Comparison of ENCODE assay signal across 18 cellular contexts in genomic region chr17:27959382-27959709, GRCh38.
DNase-seq lines count a peak whose midpoint lies in the region; ATAC-seq and TF ChIP-seq lines count a peak whose summit lies in the region.
"Had no signal": no experiment of that assay in that cellular context is flagged by ENCODE, and none has a peak within 500 bp of the region (broad histone marks: within the 10 kb centered on the region; RNA-seq: fewer than 3 reads in every experiment).

No MANE protein-coding gene starts in this region.

- ATAC-seq in HG03095 (IDR thresholded peaks at IDR 0.05; ENCODE audit: unreplicated experiment) (no peak), HG03175 (IDR thresholded peaks at IDR 0.05; ENCODE audit: unreplicated experiment) (no peak)
- ATAC-seq: PC-3 had no signal

- H3K27ac ChIP-seq in HEK293 (ENCODE audit: extremely low read depth, low read depth, low read length) = no peak overlapping the region
- H3K27ac ChIP-seq: C4-2B, HL-60, KMS-11, SJSA1 had no signal

- H3K36me3 ChIP-seq in HEK293 (ENCODE audit: control insufficient read depth in 2 of 2, insufficient read depth in 1 of 2, low read length in 2 of 2) = no peaks in the 10 kb centered on the region
- H3K36me3 ChIP-seq: HAP-1, SJSA1 had no signal

- CTCF ChIA-PET in HEK293 (lab: Yijun Ruan, JAX) = interaction anchor here (0.6 to 1.6 kb wide), 3 partner anchors 10 to 293 kb away, joined by 4 read pairs; no protein-coding TSS in a partner anchor

- peaks cover 6% of the 10 kb centered on the region; the same call in 1 of the 2 replicates for H3K4me1 ChIP-seq in HEK293 (ENCODE audit: control insufficient read depth, insufficient read depth, low read length)
- H3K4me1 ChIP-seq: HAP-1, SJSA1 had no signal

- POLR2A ChIA-PET in HEK293 (lab: Yijun Ruan, JAX) = no interaction called here

- H3K4me3 ChIP-seq in HEK293 (ENCODE audit: low read depth, low read length) (no peak overlapping the region), choroid plexus epithelial cell (ENCODE audit: low read depth, low read length) (no peak overlapping the region)
- H3K4me3 ChIP-seq: HAP-1, SJSA1 had no signal

- TF ChIP-seq CTCF in HEK293 (tag by site-specific recombination; IDR thresholded peaks at IDR 0.05) (no peak), choroid plexus epithelial cell (conservative IDR thresholded peaks at IDR 0.05; ENCODE audit: low read depth, low read length) (no peak)

- no peaks in the 10 kb centered on the region for H3K9me3 ChIP-seq in HEK293 (ENCODE audit: control insufficient read depth, insufficient read depth, low read depth, low read length)
- H3K9me3 ChIP-seq: HAP-1, SJSA1 had no signal

- peak; percentile 73 for DNase-seq in NCI-H82 treated with DMSO at 0.1 percent for 48 hours (lab: John Stamatoyannopoulos, UW; ENCODE audit: unreplicated experiment)
- DNase-seq in choroid plexus epithelial cell (ENCODE audit: low read depth) = peak; percentile 11
- peak; percentile 13 for DNase-seq in kidney glomerular epithelial cell (lab: John Stamatoyannopoulos, UW)
- DNase-seq in NCI-H1092 (lab: John Stamatoyannopoulos, UW) = no peak
- DNase-seq in HuH-7.5 (ENCODE audit: low spot score) = no peak
- DNase-seq: DMS153, NCI-H1092 treated with DMSO at 0.1 percent for 48 hours, NCI-H1694, NCI-H226, PC-3 had no signal

TF ChIP-seq in HEK293, 187 proteins besides CTCF, POLR2A, EP300 and RAD21:
- TF ChIP-seq ZNF2 (tag by site-specific recombination; IDR thresholded peaks at IDR 0.05) = 0 out of 2 replicates have a peak, but pooled peaks have one; percentile 4
- TF ChIP-seq PRDM1 (tag by site-specific recombination; IDR thresholded peaks at IDR 0.05) = peak; percentile 41; the same call in 1 of the 2 replicates
- TF ChIP-seq ZNF704 (tag by site-specific recombination; IDR thresholded peaks at IDR 0.05) = no peak
- TF ChIP-seq TCF7L2 (IDR thresholded peaks at IDR 0.05; ENCODE audit: borderline replicate concordance, low read depth, low read length) = no peak
- TF ChIP-seq ZNF513 (tag by site-specific recombination; IDR thresholded peaks at IDR 0.05) = no peak

Comparison
In these comparisons a context has a peak if more than half of its experiments do, and no peak if none do; other contexts are left out.
1. DNase-seq: peak in NCI-H82 treated with DMSO at 0.1 percent for 48 hours (single experiment), choroid plexus epithelial cell (single experiment) and kidney glomerular epithelial cell (single experiment); none in NCI-H1092 (single experiment) and HuH-7.5 (single experiment).